In genomic region chr1:23636009-23636408, GRCh38 we compare ENCODE assay signal across 24 cellular contexts. TPM values are rescaled to one million over a fixed set of nuclear protein-coding genes. Genes with fewer than 3 reads are reported as not detected.
A peak's percentile ranks its signal among the peaks of the same experiment; 100 is the strongest.
DNase-seq lines count a peak whose midpoint lies in the region; ATAC-seq and TF ChIP-seq lines count a peak whose summit lies in the region.
"Had no signal": no experiment of that assay in that cellular context is flagged by ENCODE, and none has a peak within 500 bp of the region (broad histone marks: within the 10 kb centered on the region; RNA-seq: fewer than 3 reads in every experiment).

No MANE protein-coding gene starts in this region.

- H4K8ac ChIP-seq in mesendoderm (ENCODE audit: low read depth, low read length), result no peak overlapping the region

- H2AK5ac ChIP-seq in mesendoderm (ENCODE audit: low read length), result peak overlapping the region; percentile 15

- H3K4me1 ChIP-seq in Panc1 (ENCODE audit: control insufficient read depth, insufficient read depth, low read length), result peaks cover 3% of the 10 kb centered on the region; the same call in 1 of the 2 replicates
- H3K4me1 ChIP-seq in mesendoderm (ENCODE audit: control insufficient read depth, low read depth, low read length), result peaks cover 15% of the 10 kb centered on the region

- peak overlapping the region; percentile 25; the same call in 1 of the 2 replicates for H3K27ac ChIP-seq in Panc1 (ENCODE audit: low read length)
- H3K27ac ChIP-seq in mesendoderm (ENCODE audit: low read depth, low read length), result no peak overlapping the region

- no peak overlapping the region for H2BK15ac ChIP-seq in mesendoderm (replicated peaks; ENCODE audit: low read depth)

- no peak overlapping the region for H3K18ac ChIP-seq in mesendoderm (ENCODE audit: low read length)

- H3K9me3 Mint-ChIP-seq in activated naive CD4-positive, alpha-beta T cell treated with anti-CD3 and anti-CD28 coated beads, Interleukin-2, amount 50 U/mL, for 24 hours, result no peaks in the 10 kb centered on the region
- no peaks in the 10 kb centered on the region for H3K9me3 Mint-ChIP-seq in type B pancreatic cell
- H3K9me3 Mint-ChIP-seq: activated naive CD4-positive, alpha-beta T cell treated with anti-CD3 and anti-CD28 coated beads, Interleukin-2, amount 50 U/mL, for 72 hours; activated T-cell treated with anti-CD3 and anti-CD28 coated beads, Interleukin-2, amount 50 U/mL, for 72 hours; endodermal cell had no signal

- H3K23ac ChIP-seq in mesendoderm (ENCODE audit: low read length), result no peak overlapping the region

- no peaks in the 10 kb centered on the region for H3K27me3 Mint-ChIP-seq in activated naive CD4-positive, alpha-beta T cell treated with anti-CD3 and anti-CD28 coated beads, Interleukin-2, amount 50 U/mL, for 24 hours
- H3K27me3 Mint-ChIP-seq in type B pancreatic cell, result no peaks in the 10 kb centered on the region

- H3K4ac ChIP-seq in mesendoderm (ENCODE audit: low read depth, low read length), result peak overlapping the region; percentile 88

- ATAC-seq in Panc1 (no peak), GM21786 (IDR thresholded peaks at IDR 0.05; ENCODE audit: unreplicated experiment) (no peak), GM18870 (IDR thresholded peaks at IDR 0.05; ENCODE audit: unreplicated experiment) (no peak)
- ATAC-seq: stimulated activated naive CD8-positive, alpha-beta T cell treated with anti-CD3 and anti-CD28 coated beads, Interleukin-15, Interleukin-2, amounts not matched to agents 100 U/mL and 50 U/mL, for 24 hours had no signal

- in situ Hi-C loops in Panc1 (cut with HindIII; ENCODE audit: low pct_unique_long_range_greater_than_20kb, low sequenced_read_pairs), result no loop called here

- H3K36me3 ChIP-seq in Panc1 (ENCODE audit: control insufficient read depth, insufficient read depth, low read length) (no peaks in the 10 kb centered on the region), mesendoderm (ENCODE audit: control insufficient read depth, insufficient read depth, low read length) (no peaks in the 10 kb centered on the region)
- H3K36me3 ChIP-seq: HAP-1, SJCRH30, WERI-Rb-1 had no signal

- intact Hi-C loops in Panc1 (cut with micrococcal nuclease; ENCODE audit: unreplicated experiment), result no loop called here

- CTCF ChIA-PET in Panc1 (lab: Charles Lee), result interaction anchor here (1.8 to 3.1 kb wide), 3 partner anchors 80 to 139 kb away, joined by 6 to 68 read pairs (median 11); no protein-coding TSS in a partner anchor

- no peaks in the 10 kb centered on the region for H3K36me3 Mint-ChIP-seq in activated naive CD4-positive, alpha-beta T cell treated with anti-CD3 and anti-CD28 coated beads, Interleukin-2, amount 50 U/mL, for 24 hours
- H3K36me3 Mint-ChIP-seq in type B pancreatic cell, result no peaks in the 10 kb centered on the region
- H3K36me3 Mint-ChIP-seq: activated naive CD4-positive, alpha-beta T cell treated with anti-CD3 and anti-CD28 coated beads, Interleukin-2, amount 50 U/mL, for 72 hours; brain had no signal

- H3K4me3 Mint-ChIP-seq in activated naive CD4-positive, alpha-beta T cell treated with anti-CD3 and anti-CD28 coated beads, Interleukin-2, amount 50 U/mL, for 24 hours, result peak overlapping the region; percentile 2
- no peak overlapping the region for H3K4me3 Mint-ChIP-seq in type B pancreatic cell
- H3K4me3 Mint-ChIP-seq: endodermal cell had no signal

- no peak overlapping the region for H3K4me2 ChIP-seq in mesendoderm (ENCODE audit: low read length)

- POLR2A ChIA-PET in Panc1 (lab: Charles Lee), result no interaction called here

- H3K9me3 ChIP-seq in Panc1 (ENCODE audit: control insufficient read depth, insufficient read depth, low read depth, low read length), result no peaks in the 10 kb centered on the region
- H3K9me3 ChIP-seq: HAP-1, psoas muscle, SJCRH30 had no signal

- H4K5ac ChIP-seq in mesendoderm (ENCODE audit: low read length), result no peak overlapping the region

- H3K4me1 Mint-ChIP-seq in activated naive CD4-positive, alpha-beta T cell treated with anti-CD3 and anti-CD28 coated beads, Interleukin-2, amount 50 U/mL, for 24 hours, result peaks cover 29% of the 10 kb centered on the region
- peaks cover 48% of the 10 kb centered on the region for H3K4me1 Mint-ChIP-seq in type B pancreatic cell (ENCODE audit: unreplicated experiment)

- H3K4me3 ChIP-seq in Panc1 (ENCODE audit: low read depth in 2 of 2, low read length in 2 of 2), result no peak overlapping the region
- no peak overlapping the region for H3K4me3 ChIP-seq in mesendoderm (ENCODE audit: low read length)

- H2BK120ac ChIP-seq in mesendoderm (ENCODE audit: low read depth, low read length), result no peak overlapping the region

- no peaks in the 10 kb centered on the region for H3K79me1 ChIP-seq in mesendoderm (ENCODE audit: low read length)

- H3K56ac ChIP-seq in mesendoderm (ENCODE audit: low read length), result peak overlapping the region; percentile 30

- TF ChIP-seq CTCF in Panc1 (IDR thresholded peaks at IDR 0.05), result no peak
- TF ChIP-seq CTCF in type B pancreatic cell (conservative IDR thresholded peaks at IDR 0.05), result no peak

- H2BK5ac ChIP-seq in mesendoderm (ENCODE audit: low read length), result no peak overlapping the region

- peak overlapping the region; percentile 20 for H3K27ac Mint-ChIP-seq in activated naive CD4-positive, alpha-beta T cell treated with anti-CD3 and anti-CD28 coated beads, Interleukin-2, amount 50 U/mL, for 24 hours
- H3K27ac Mint-ChIP-seq in type B pancreatic cell, result peak overlapping the region; percentile 70
- H3K27ac Mint-ChIP-seq: endodermal cell had no signal

- H3K9ac ChIP-seq in mesendoderm (ENCODE audit: low read length), result no peak overlapping the region

- no TSS peak for BruUV-seq in Panc1 (replicated peaks; lab: Mats Ljungman, UMichigan)

- WGBS in mesendoderm (ENCODE audit: extremely low coverage, insufficient coverage, low lambda C conversion rate), result no CpG with 5 or more reads among the region's 7 CpGs

- H3K27me3 ChIP-seq in Panc1 (ENCODE audit: control insufficient read depth, insufficient read depth, low read length) (no peaks in the 10 kb centered on the region), mesendoderm (ENCODE audit: insufficient read depth, low read length, poor library complexity) (no peaks in the 10 kb centered on the region)
- H3K27me3 ChIP-seq: SJCRH30 had no signal

- DNase-seq in activated naive CD4-positive, alpha-beta T cell (lab: John Stamatoyannopoulos, UW), result no peak
- DNase-seq in Panc1 (ENCODE audit: low read depth, low spot score) (no peak), mesendoderm (no peak), type B pancreatic cell (ENCODE audit: extremely low spot score, unreplicated experiment) (no peak), NCI-H1436 (lab: John Stamatoyannopoulos, UW) (no peak)
- DNase-seq: activated T-cell treated with anti-CD3 and anti-CD28 coated beads, Interleukin-2, amount 50 U/mL, for 72 hours; endodermal cell; GF-D8; midbrain; NCI-H187 treated with DMSO at 0.1 percent for 48 hours; NCI-H226; NCI-H82; PC-9; stimulated activated CD4-positive, alpha-beta T cell treated with anti-CD3 and anti-CD28 coated beads, Interleukin-1b, Interleukin-23, amount 100 ng/mL, for 48 hours; stimulated activated naive CD8-positive, alpha-beta T cell treated with anti-CD3 and anti-CD28 coated beads, Interleukin-15, Interleukin-2, amounts not matched to agents 100 U/mL and 50 U/mL, for 24 hours; WERI-Rb-1 had no signal

- no peaks in the 10 kb centered on the region for H3K79me2 ChIP-seq in mesendoderm (ENCODE audit: control insufficient read depth, insufficient read depth, low read length)

RNA-seq across cellular contexts. Expression of gene RPL11, which starts 55.6 kb away (rescaled TPM):
- 865 TPM for total RNA-seq in Panc1 (2021; ENCODE audit: unreplicated experiment)
- 1,505 TPM for polyA plus RNA-seq in Panc1 (2012; ENCODE audit: insufficient read length)
- 2,959 TPM for polyA plus RNA-seq in mesendoderm (2013, experiment 1 of 2)
- 2,925 TPM for polyA plus RNA-seq in mesendoderm (2013, experiment 2 of 2)
- total RNA-seq in type B pancreatic cell (ENCODE audit: low replicate concordance), result 1,209 and 1,301 TPM in 2 replicates
